In the genomic region with DNA sequence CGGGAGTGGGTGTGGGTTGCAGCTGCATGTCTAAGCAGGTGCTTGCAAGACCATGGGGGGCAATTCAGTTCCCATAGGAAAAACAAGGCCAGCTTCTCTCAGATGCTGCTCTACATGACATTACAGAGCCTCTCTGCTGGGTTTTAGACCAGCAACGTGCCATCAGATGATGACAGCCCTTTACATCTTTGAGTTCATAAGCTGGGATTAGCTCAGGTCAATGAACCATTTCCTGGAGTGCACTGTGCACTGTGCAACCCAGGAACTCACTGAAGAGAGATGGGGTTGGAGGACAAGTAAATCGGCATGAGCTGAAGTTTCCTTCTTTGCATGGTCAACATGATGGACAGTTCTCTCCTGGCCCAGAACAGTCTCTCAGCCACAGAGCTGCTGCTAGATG, we compare ENCODE assay signal across 19 cellular contexts.
"Had no signal": no experiment of that assay in that cellular context is flagged by ENCODE, and none has a peak within 500 bp of the region (broad histone marks: within the 10 kb centered on the region; RNA-seq: fewer than 3 reads in every experiment).

No MANE protein-coding gene starts in this region.

- DNase-seq: natural killer cell; occipital lobe; ovary; psoas muscle; right cardiac atrium; right lobe of liver; sigmoid colon; small intestine; stimulated activated CD4-positive, alpha-beta T cell treated with anti-CD3 and anti-CD28 coated beads, Interleukin-15, amount 100 ng/mL, for 24 hours; stimulated activated CD4-positive, alpha-beta T cell treated with anti-CD3 and anti-CD28 coated beads, Interleukin-2, amount 100 ng/mL, for 24 hours; stimulated activated CD4-positive, alpha-beta T cell treated with anti-CD3 and anti-CD28 coated beads, Interleukin-2, amount 100 ng/mL, for 48 hours; stimulated activated CD4-positive, alpha-beta T cell treated with anti-CD3 and anti-CD28 coated beads, Interleukin-4, amount 100 ng/mL, for 24 hours; stimulated activated naive B cell treated with anti-CD40 and anti-IgM and Interleukin-4, amounts not matched to agents 10 μg/mL and 1 μg/mL and 100 μg/mL, for 72 hours; stimulated activated naive CD4-positive, alpha-beta T cell treated with Interleukin-2 at 50 U/mL for 16 hours; stomach; thyroid gland; trophoblast cell; upper lobe of left lung; uterus had no signal

- FAIRE-seq: small intestine had no signal
